Comparison of ENCODE assay signal across 7 cellular contexts in genomic region chr20:32743237-32744112, GRCh38. TPM values are rescaled to one million over a fixed set of nuclear protein-coding genes. Genes with fewer than 3 reads are reported as not detected.
DNase-seq lines count a peak whose midpoint lies in the region; ATAC-seq, FAIRE-seq and TF ChIP-seq lines count a peak whose summit lies in the region.

Gene COMMD7, minus strand, starts transcription at chr20:32743467. Its CDS starts 76 bp downstream, at chr20:32743391.

- H3K4me3 Mint-ChIP-seq in activated T-cell treated with anti-CD3 and anti-CD28 coated beads, Interleukin-2, amount 50 U/mL, for 4 hours: peak within 1 kb of the TSS; percentile 95
- H3K4me3 Mint-ChIP-seq in naive B cell: peak within 1 kb of the TSS; percentile 93 to 98 (median 96)

- no peaks in the 10 kb centered on the region for H3K9me3 Mint-ChIP-seq in activated T-cell treated with anti-CD3 and anti-CD28 coated beads, Interleukin-2, amount 50 U/mL, for 4 hours
- no peaks in the 10 kb centered on the region for H3K9me3 Mint-ChIP-seq in naive B cell

- H3K27me3 ChIP-seq in OCI-LY3 (ENCODE audit: low read depth, low read length) (no peaks in the 10 kb centered on the region), esophagus muscularis mucosa (no peaks in the 10 kb centered on the region)

- H3K4me3 ChIP-seq in OCI-LY3 (ENCODE audit: low read length) (peak within 1 kb of the TSS; percentile 79), esophagus muscularis mucosa (peak within 1 kb of the TSS; percentile 81 to 94 (median 84))

- H3K36me3 ChIP-seq in OCI-LY3 (replicated peaks; ENCODE audit: low read depth, low read length) (no peaks in the 10 kb centered on the region), esophagus muscularis mucosa (no peaks in the 10 kb centered on the region)

- H3K4me2 ChIP-seq in OCI-LY3 (ENCODE audit: low read length): peak within 1 kb of the TSS; percentile 81

- H3K27me3 Mint-ChIP-seq in activated T-cell treated with anti-CD3 and anti-CD28 coated beads, Interleukin-2, amount 50 U/mL, for 4 hours (ENCODE audit: low read depth): no peaks in the 10 kb centered on the region
- H3K27me3 Mint-ChIP-seq in naive B cell: no peaks in the 10 kb centered on the region

- no peaks in the 10 kb centered on the region for H3K36me3 Mint-ChIP-seq in activated T-cell treated with anti-CD3 and anti-CD28 coated beads, Interleukin-2, amount 50 U/mL, for 4 hours (ENCODE audit: insufficient read depth)
- H3K36me3 Mint-ChIP-seq in naive B cell: no peaks in the 10 kb centered on the region

- H3K27ac ChIP-seq in OCI-LY3 (ENCODE audit: low read length) (peak within 1 kb of the TSS; percentile 64), esophagus muscularis mucosa (replicated peaks in 1 of 4) (peak within 1 kb of the TSS; percentile 85 to 90 (median 88))

- H4K20me1 ChIP-seq in OCI-LY3 (ENCODE audit: insufficient read depth, low read length): no peaks in the 10 kb centered on the region

- WGBS in esophagus muscularis mucosa: 4% methylated on average over 15 of the region's 64 CpGs

- peak within 1 kb of the TSS; percentile 92 for H3K9ac ChIP-seq in OCI-LY3 (ENCODE audit: low read length)

- peaks cover 32% of the 10 kb centered on the region for H3K4me1 Mint-ChIP-seq in activated T-cell treated with anti-CD3 and anti-CD28 coated beads, Interleukin-2, amount 50 U/mL, for 4 hours (ENCODE audit: low read depth)
- H3K4me1 Mint-ChIP-seq in naive B cell: peaks cover 16 to 41% (median 17%) of the 10 kb centered on the region in 3 donors

- H3K9me3 ChIP-seq in OCI-LY3 (ENCODE audit: insufficient read depth, low read length) (no peaks in the 10 kb centered on the region), esophagus muscularis mucosa (no peaks in the 10 kb centered on the region)

- peaks cover 31% of the 10 kb centered on the region for H3K4me1 ChIP-seq in OCI-LY3 (ENCODE audit: low read length)
- peaks cover 6 to 24% (median 22%) of the 10 kb centered on the region in 4 donors for H3K4me1 ChIP-seq in esophagus muscularis mucosa

- ATAC-seq in HG03135 (IDR thresholded peaks at IDR 0.05; ENCODE audit: unreplicated experiment): peak; percentile 57
- ATAC-seq in activated T-cell treated with anti-CD3 and anti-CD28 coated beads, Interleukin-2, amount 50 U/mL, for 4 hours: peak; percentile 90 to 92
- peak; percentile 85 to 87 for ATAC-seq in naive B cell (ENCODE audit: low read depth in 2 of 2)

- TF ChIP-seq POLR2A in esophagus muscularis mucosa (IDR thresholded peaks at IDR 0.05; ENCODE audit: low read depth): no peak

- no peak for DNase-seq in GM18507 (ENCODE audit: extremely low spot score, insufficient read length, low read depth)
- peak; percentile 66 for DNase-seq in activated T-cell treated with anti-CD3 and anti-CD28 coated beads, Interleukin-2, amount 50 U/mL, for 4 hours
- no peak for DNase-seq in esophagus muscularis mucosa (ENCODE audit: extremely low spot score)
- peak; percentile 70 for DNase-seq in naive B cell
- peak; percentile 69 for DNase-seq in stimulated activated naive CD4-positive, alpha-beta T cell treated with Interleukin-2 at 50 U/mL for 16 hours (lab: John Stamatoyannopoulos, UW)

- TF ChIP-seq CTCF in OCI-LY3 (IDR thresholded peaks at IDR 0.05; ENCODE audit: low read depth, low read length) (no peak), esophagus muscularis mucosa (IDR thresholded peaks at IDR 0.05) (no peak)

- H2AFZ ChIP-seq in OCI-LY3 (ENCODE audit: low read depth, low read length): peak within 1 kb of the TSS; percentile 64; the same call in 1 of the 2 replicates

- FAIRE-seq in GM18507 (lab: Jason Lieb, UNC): peak; percentile 75

- TF ChIP-seq EP300 in esophagus muscularis mucosa (IDR thresholded peaks at IDR 0.05): no peak

- intact Hi-C loops in esophagus muscularis mucosa (cut with DNase I): no loop called here

- peaks cover 12% of the 10 kb centered on the region; the same call in 1 of the 2 replicates for H3K79me2 ChIP-seq in OCI-LY3 (ENCODE audit: low read length)

- peak within 1 kb of the TSS; percentile 86 to 97 (median 94) for H3K27ac Mint-ChIP-seq in naive B cell

RNA-seq across cellular contexts. Expression of gene COMMD7, which starts in this region (rescaled TPM):
- 10 to 100 TPM; 23.3 to 27.5 (median 25.7) TPM for total RNA-seq in activated T-cell treated with anti-CD3 and anti-CD28 coated beads, Interleukin-2, amount 50 U/mL, for 4 hours
- 10 to 100 TPM; 24.5 to 35.2 (median 30.9) TPM for total RNA-seq in esophagus muscularis mucosa
- 10 to 100 TPM; 80.6 to 96.9 (median 85.7) TPM for polyA plus RNA-seq in naive B cell (ENCODE audit: low read depth in 6 of 6)

Comparison
In these comparisons a context has a peak if more than half of its experiments do, and no peak if none do; other contexts are left out.
1. DNase-seq: peak in activated T-cell treated with anti-CD3 and anti-CD28 coated beads, Interleukin-2, amount 50 U/mL, for 4 hours (single experiment), naive B cell (single experiment) and stimulated activated naive CD4-positive, alpha-beta T cell treated with Interleukin-2 at 50 U/mL for 16 hours (single experiment); none in GM18507 (single experiment) and esophagus muscularis mucosa (single experiment).
2. Peak in every context shown above with its lines, with median percentiles within 50 percentile points of each other: ATAC-seq.